ENCODE assay signal across 1 cellular context in the genomic region with DNA sequence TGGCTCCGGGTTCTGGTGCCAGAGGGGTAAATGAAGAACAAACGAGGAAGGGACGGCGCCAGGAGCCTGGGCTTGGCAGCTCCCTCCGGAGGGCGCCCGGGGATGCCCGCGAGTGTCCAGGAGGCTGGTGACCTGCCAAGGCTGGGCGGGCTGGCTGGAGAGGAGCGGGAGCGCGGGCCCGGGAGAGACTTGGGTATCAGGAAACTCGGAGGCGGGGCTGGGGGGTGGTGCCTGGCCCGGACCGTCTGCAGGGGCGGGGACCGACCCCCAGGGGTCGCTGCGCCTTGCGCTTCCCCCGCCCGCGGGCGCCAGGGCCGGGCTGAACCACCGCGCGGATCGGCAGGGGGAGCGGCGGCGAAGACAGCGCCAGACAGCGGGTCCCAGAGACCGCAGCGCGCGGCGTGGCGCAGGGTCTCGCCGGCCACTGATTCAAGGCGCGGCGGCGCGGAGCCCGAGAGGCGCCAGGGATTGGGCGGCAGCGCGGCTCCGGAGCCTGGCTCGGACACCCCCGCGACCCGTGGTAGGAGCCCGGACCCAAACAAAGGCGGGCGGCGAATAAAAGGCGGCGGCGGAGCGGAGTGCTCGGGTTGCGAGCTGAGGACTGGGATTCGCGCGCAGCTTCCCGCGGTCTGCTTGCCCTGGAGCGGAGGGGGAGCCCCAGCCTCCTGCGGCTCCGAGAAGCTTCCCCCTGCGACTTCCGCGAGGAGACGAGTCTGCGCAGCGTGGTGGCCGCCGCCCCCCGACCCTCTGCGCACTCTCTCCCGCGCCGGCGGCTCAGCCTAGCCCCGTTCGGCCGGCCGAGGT.
A peak's percentile ranks its signal among the peaks of the same experiment; 100 is the strongest.
TF ChIP-seq lines count a peak whose summit lies in the region.

A gene with protein sequence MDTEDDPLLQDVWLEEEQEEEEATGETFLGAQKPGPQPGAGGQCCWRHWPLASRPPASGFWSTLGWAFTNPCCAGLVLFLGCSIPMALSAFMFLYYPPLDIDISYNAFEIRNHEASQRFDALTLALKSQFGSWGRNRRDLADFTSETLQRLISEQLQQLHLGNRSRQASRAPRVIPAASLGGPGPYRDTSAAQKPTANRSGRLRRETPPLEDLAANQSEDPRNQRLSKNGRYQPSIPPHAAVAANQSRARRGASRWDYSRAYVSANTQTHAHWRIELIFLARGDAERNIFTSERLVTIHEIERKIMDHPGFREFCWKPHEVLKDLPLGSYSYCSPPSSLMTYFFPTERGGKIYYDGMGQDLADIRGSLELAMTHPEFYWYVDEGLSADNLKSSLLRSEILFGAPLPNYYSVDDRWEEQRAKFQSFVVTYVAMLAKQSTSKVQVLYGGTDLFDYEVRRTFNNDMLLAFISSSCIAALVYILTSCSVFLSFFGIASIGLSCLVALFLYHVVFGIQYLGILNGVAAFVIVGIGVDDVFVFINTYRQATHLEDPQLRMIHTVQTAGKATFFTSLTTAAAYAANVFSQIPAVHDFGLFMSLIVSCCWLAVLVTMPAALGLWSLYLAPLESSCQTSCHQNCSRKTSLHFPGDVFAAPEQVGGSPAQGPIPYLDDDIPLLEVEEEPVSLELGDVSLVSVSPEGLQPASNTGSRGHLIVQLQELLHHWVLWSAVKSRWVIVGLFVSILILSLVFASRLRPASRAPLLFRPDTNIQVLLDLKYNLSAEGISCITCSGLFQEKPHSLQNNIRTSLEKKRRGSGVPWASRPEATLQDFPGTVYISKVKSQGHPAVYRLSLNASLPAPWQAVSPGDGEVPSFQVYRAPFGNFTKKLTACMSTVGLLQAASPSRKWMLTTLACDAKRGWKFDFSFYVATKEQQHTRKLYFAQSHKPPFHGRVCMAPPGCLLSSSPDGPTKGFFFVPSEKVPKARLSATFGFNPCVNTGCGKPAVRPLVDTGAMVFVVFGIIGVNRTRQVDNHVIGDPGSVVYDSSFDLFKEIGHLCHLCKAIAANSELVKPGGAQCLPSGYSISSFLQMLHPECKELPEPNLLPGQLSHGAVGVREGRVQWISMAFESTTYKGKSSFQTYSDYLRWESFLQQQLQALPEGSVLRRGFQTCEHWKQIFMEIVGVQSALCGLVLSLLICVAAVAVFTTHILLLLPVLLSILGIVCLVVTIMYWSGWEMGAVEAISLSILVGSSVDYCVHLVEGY (N-terminal part only) (plus strand): TSS at position 585 of the 804 bp plus-strand sequence. CDS start 21,838 bp downstream, outside the sequence.

TF ChIP-seq in K562, 482 proteins besides CTCF, POLR2A, EP300 and RAD21 (continued from another document and continues in another):
- TF ChIP-seq, protein P1, sequence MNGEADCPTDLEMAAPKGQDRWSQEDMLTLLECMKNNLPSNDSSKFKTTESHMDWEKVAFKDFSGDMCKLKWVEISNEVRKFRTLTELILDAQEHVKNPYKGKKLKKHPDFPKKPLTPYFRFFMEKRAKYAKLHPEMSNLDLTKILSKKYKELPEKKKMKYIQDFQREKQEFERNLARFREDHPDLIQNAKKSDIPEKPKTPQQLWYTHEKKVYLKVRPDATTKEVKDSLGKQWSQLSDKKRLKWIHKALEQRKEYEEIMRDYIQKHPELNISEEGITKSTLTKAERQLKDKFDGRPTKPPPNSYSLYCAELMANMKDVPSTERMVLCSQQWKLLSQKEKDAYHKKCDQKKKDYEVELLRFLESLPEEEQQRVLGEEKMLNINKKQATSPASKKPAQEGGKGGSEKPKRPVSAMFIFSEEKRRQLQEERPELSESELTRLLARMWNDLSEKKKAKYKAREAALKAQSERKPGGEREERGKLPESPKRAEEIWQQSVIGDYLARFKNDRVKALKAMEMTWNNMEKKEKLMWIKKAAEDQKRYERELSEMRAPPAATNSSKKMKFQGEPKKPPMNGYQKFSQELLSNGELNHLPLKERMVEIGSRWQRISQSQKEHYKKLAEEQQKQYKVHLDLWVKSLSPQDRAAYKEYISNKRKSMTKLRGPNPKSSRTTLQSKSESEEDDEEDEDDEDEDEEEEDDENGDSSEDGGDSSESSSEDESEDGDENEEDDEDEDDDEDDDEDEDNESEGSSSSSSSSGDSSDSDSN (IDR thresholded peaks at IDR 0.05; ENCODE audit: borderline replicate concordance in 1 of 2, low read depth in 2 of 2, low read length in 2 of 2), result 0 out of 4 replicates have a peak, but pooled peaks of 1 of the 2 experiments have one; percentile 58
- TF ChIP-seq SOX6 (IDR thresholded peaks at IDR 0.05) (peak; percentile 37; the same call in 1 of the 2 replicates), ZNF311 (CRISPR knock-in tag; IDR thresholded peaks at IDR 0.05) (no peak), NCOR1 (IDR thresholded peaks at IDR 0.05) (peak; percentile 22; the same call in 1 of the 2 replicates), ZNF75A (CRISPR knock-in tag; IDR thresholded peaks at IDR 0.05) (no peak), SMAD4 (CRISPR knock-in tag; conservative IDR thresholded peaks at IDR 0.05) (peak; percentile 92), ZNF780A (CRISPR knock-in tag; IDR thresholded peaks at IDR 0.05) (no peak), RFX7 (CRISPR knock-in tag; IDR thresholded peaks at IDR 0.05) (no peak), TFAM (CRISPR knock-in tag; conservative IDR thresholded peaks at IDR 0.05) (no peak), RFX5 (IDR thresholded peaks at IDR 0.05; ENCODE audit: low read depth, low read length) (no peak), ZNF175 (CRISPR knock-in tag; IDR thresholded peaks at IDR 0.05; ENCODE audit: low read depth) (no peak), ZNF197 (CRISPR knock-in tag; IDR thresholded peaks at IDR 0.05; ENCODE audit: low read depth) (no peak), ELF2 (CRISPR knock-in tag; IDR thresholded peaks at IDR 0.05) (no peak), KAT7 (CRISPR knock-in tag; IDR thresholded peaks at IDR 0.05; ENCODE audit: borderline replicate concordance) (peak; percentile 44; the same call in 1 of the 2 replicates), HDGF (IDR thresholded peaks at IDR 0.05) (no peak), MIER1 (IDR thresholded peaks at IDR 0.05; ENCODE audit: low read depth) (no peak; the same call in 1 of the 2 replicates), RHOXF2B (CRISPR knock-in tag; conservative IDR thresholded peaks at IDR 0.05) (no peak), POLR2B (IDR thresholded peaks at IDR 0.05; ENCODE audit: low read depth, partially characterized antibody) (no peak), GATAD2B (IDR thresholded peaks at IDR 0.05; ENCODE audit: borderline replicate concordance) (peak; percentile 67; the same call in 1 of the 2 replicates), ILK (tag; IDR thresholded peaks at IDR 0.05; ENCODE audit: borderline replicate concordance, low read depth) (no peak), ETV1 (tag; conservative IDR thresholded peaks at IDR 0.05; ENCODE audit: low read depth) (no peak), PCBP2 (IDR thresholded peaks at IDR 0.05; ENCODE audit: low read depth, low read length, poor library complexity, severe bottlenecking) (no peak), ZNF146 (CRISPR knock-in tag; IDR thresholded peaks at IDR 0.05; ENCODE audit: unreplicated experiment) (no peak), KDM1A (IDR thresholded peaks at IDR 0.05) (no peak), BACH1 (tag; IDR thresholded peaks at IDR 0.05) (no peak), RBM22 (IDR thresholded peaks at IDR 0.05; ENCODE audit: low read depth, low read length, poor library complexity, severe bottlenecking) (no peak), ZBTB8A (IDR thresholded peaks at IDR 0.05; ENCODE audit: partially characterized antibody) (no peak), XRCC4 (IDR thresholded peaks at IDR 0.05; ENCODE audit: extremely low read depth, insufficient read depth, insufficient read length) (no peak)
- TF ChIP-seq, protein P2, sequence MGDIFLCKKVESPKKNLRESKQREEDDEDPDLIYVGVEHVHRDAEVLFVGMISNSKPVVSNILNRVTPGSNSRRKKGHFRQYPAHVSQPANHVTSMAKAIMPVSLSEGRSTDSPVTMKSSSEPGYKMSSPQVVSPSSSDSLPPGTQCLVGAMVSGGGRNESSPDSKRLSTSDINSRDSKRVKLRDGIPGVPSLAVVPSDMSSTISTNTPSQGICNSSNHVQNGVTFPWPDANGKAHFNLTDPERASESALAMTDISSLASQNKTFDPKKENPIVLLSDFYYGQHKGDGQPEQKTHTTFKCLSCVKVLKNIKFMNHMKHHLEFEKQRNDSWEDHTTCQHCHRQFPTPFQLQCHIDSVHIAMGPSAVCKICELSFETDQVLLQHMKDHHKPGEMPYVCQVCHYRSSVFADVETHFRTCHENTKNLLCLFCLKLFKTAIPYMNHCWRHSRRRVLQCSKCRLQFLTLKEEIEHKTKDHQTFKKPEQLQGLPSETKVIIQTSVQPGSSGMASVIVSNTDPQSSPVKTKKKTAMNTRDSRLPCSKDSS (IDR thresholded peaks at IDR 0.05; ENCODE audit: low read depth, partially characterized antibody), result no peak
- TF ChIP-seq, protein P3, sequence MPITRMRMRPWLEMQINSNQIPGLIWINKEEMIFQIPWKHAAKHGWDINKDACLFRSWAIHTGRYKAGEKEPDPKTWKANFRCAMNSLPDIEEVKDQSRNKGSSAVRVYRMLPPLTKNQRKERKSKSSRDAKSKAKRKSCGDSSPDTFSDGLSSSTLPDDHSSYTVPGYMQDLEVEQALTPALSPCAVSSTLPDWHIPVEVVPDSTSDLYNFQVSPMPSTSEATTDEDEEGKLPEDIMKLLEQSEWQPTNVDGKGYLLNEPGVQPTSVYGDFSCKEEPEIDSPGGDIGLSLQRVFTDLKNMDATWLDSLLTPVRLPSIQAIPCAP (CRISPR knock-in tag; IDR thresholded peaks at IDR 0.05; ENCODE audit: borderline replicate concordance), result no peak
- TF ChIP-seq, protein P4, sequence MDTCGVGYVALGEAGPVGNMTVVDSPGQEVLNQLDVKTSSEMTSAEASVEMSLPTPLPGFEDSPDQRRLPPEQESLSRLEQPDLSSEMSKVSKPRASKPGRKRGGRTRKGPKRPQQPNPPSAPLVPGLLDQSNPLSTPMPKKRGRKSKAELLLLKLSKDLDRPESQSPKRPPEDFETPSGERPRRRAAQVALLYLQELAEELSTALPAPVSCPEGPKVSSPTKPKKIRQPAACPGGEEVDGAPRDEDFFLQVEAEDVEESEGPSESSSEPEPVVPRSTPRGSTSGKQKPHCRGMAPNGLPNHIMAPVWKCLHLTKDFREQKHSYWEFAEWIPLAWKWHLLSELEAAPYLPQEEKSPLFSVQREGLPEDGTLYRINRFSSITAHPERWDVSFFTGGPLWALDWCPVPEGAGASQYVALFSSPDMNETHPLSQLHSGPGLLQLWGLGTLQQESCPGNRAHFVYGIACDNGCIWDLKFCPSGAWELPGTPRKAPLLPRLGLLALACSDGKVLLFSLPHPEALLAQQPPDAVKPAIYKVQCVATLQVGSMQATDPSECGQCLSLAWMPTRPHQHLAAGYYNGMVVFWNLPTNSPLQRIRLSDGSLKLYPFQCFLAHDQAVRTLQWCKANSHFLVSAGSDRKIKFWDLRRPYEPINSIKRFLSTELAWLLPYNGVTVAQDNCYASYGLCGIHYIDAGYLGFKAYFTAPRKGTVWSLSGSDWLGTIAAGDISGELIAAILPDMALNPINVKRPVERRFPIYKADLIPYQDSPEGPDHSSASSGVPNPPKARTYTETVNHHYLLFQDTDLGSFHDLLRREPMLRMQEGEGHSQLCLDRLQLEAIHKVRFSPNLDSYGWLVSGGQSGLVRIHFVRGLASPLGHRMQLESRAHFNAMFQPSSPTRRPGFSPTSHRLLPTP (IDR thresholded peaks at IDR 0.05; ENCODE audit: borderline replicate concordance, extremely low read depth, insufficient read length), result no peak
- TF ChIP-seq, protein P5, sequence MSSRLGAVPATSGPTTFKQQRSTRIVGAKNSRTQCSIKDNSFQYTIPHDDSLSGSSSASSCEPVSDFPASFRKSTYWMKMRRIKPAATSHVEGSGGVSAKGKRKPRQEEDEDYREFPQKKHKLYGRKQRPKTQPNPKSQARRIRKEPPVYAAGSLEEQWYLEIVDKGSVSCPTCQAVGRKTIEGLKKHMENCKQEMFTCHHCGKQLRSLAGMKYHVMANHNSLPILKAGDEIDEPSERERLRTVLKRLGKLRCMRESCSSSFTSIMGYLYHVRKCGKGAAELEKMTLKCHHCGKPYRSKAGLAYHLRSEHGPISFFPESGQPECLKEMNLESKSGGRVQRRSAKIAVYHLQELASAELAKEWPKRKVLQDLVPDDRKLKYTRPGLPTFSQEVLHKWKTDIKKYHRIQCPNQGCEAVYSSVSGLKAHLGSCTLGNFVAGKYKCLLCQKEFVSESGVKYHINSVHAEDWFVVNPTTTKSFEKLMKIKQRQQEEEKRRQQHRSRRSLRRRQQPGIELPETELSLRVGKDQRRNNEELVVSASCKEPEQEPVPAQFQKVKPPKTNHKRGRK (tag; IDR thresholded peaks at IDR 0.05), result no peak
- TF ChIP-seq, protein P6, sequence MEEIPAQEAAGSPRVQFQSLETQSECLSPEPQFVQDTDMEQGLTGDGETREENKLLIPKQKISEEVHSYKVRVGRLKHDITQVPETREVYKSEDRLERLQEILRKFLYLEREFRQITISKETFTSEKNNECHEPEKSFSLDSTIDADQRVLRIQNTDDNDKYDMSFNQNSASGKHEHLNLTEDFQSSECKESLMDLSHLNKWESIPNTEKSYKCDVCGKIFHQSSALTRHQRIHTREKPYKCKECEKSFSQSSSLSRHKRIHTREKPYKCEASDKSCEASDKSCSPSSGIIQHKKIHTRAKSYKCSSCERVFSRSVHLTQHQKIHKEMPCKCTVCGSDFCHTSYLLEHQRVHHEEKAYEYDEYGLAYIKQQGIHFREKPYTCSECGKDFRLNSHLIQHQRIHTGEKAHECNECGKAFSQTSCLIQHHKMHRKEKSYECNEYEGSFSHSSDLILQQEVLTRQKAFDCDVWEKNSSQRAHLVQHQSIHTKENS (CRISPR knock-in tag; IDR thresholded peaks at IDR 0.05), result no peak
- TF ChIP-seq, protein P7, sequence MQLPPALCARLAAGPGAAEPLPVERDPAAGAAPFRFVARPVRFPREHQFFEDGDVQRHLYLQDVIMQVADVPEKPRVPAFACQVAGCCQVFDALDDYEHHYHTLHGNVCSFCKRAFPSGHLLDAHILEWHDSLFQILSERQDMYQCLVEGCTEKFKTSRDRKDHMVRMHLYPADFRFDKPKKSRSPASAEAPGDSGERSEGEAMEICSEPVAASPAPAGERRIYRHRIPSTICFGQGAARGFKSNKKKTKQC (CRISPR knock-in tag; IDR thresholded peaks at IDR 0.05), result peak; percentile 72; the same call in 1 of the 2 replicates
- TF ChIP-seq, protein P8, sequence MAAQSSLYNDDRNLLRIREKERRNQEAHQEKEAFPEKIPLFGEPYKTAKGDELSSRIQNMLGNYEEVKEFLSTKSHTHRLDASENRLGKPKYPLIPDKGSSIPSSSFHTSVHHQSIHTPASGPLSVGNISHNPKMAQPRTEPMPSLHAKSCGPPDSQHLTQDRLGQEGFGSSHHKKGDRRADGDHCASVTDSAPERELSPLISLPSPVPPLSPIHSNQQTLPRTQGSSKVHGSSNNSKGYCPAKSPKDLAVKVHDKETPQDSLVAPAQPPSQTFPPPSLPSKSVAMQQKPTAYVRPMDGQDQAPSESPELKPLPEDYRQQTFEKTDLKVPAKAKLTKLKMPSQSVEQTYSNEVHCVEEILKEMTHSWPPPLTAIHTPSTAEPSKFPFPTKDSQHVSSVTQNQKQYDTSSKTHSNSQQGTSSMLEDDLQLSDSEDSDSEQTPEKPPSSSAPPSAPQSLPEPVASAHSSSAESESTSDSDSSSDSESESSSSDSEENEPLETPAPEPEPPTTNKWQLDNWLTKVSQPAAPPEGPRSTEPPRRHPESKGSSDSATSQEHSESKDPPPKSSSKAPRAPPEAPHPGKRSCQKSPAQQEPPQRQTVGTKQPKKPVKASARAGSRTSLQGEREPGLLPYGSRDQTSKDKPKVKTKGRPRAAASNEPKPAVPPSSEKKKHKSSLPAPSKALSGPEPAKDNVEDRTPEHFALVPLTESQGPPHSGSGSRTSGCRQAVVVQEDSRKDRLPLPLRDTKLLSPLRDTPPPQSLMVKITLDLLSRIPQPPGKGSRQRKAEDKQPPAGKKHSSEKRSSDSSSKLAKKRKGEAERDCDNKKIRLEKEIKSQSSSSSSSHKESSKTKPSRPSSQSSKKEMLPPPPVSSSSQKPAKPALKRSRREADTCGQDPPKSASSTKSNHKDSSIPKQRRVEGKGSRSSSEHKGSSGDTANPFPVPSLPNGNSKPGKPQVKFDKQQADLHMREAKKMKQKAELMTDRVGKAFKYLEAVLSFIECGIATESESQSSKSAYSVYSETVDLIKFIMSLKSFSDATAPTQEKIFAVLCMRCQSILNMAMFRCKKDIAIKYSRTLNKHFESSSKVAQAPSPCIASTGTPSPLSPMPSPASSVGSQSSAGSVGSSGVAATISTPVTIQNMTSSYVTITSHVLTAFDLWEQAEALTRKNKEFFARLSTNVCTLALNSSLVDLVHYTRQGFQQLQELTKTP (IDR thresholded peaks at IDR 0.05; ENCODE audit: low read depth in 1 of 2, partially characterized antibody in 2 of 2), result no peak
